In genomic region chr3:179149239-179149887, GRCh38 we compare ENCODE assay signal across 8 cellular contexts.
A peak's percentile ranks its signal among the peaks of the same experiment; 100 is the strongest.
DNase-seq lines count a peak whose midpoint lies in the region; ATAC-seq and TF ChIP-seq lines count a peak whose summit lies in the region.

No MANE protein-coding gene starts in this region.

- TF ChIP-seq CTCF in astrocyte of the spinal cord (IDR thresholded peaks at IDR 0.05; ENCODE audit: low read depth, low read length) = no peak

- DNase-seq in AML-193 (lab: John Stamatoyannopoulos, UW) (peak; percentile 65 to 68), astrocyte of the spinal cord (ENCODE audit: low read depth, low spot score) (peak; percentile 33), islet precursor cell (peak; percentile 31), iPS-NIHi11 (ENCODE audit: low spot score) (no peak)
- peak; percentile 22 to 31 for DNase-seq in stimulated activated CD4-positive, alpha-beta T cell treated with anti-CD3 and anti-CD28 coated beads, Interleukin-15, amount 100 ng/mL, for 48 hours (ENCODE audit: low read depth in 2 of 2)

- H3K4me3 ChIP-seq in astrocyte of the spinal cord (ENCODE audit: low read depth, low read length) = peak overlapping the region; percentile 77

- in situ Hi-C loops in astrocyte of the spinal cord (cut with HindIII; ENCODE audit: low sequenced_read_pairs) = loop anchor here (25.0 kb wide), 1 partner anchor 163 kb away; the partner anchor contains the start of gene ZNF639

- peak; percentile 23 for ATAC-seq in GM19025 (IDR thresholded peaks at IDR 0.05; ENCODE audit: low read depth, unreplicated experiment)
- ATAC-seq in HG03571 (IDR thresholded peaks at IDR 0.05; ENCODE audit: unreplicated experiment) = peak; percentile 17
- ATAC-seq in SK-N-SH treated with all-trans-retinoic acid at 6 μM for 48 hours = peak; percentile 8; the same call in 2 of the 3 replicates

TF ChIP-seq in SK-N-SH treated with all-trans-retinoic acid at 6 μM for 48 hours, 23 proteins besides CTCF, POLR2A, EP300 and RAD21:
- TF ChIP-seq PPARA (CRISPR knock-in tag; IDR thresholded peaks at IDR 0.05; ENCODE audit: borderline replicate concordance) (no peak), ZNF565 (CRISPR knock-in tag; conservative IDR thresholded peaks at IDR 0.05; ENCODE audit: low read depth) (no peak), ZC3H10 (CRISPR knock-in tag; IDR thresholded peaks at IDR 0.05) (no peak), CREB5 (CRISPR knock-in tag; IDR thresholded peaks at IDR 0.05; ENCODE audit: low read depth) (no peak), GLIS3 (CRISPR knock-in tag; IDR thresholded peaks at IDR 0.05) (no peak), ZFP3 (CRISPR knock-in tag; IDR thresholded peaks at IDR 0.05) (no peak), ESRRG (CRISPR knock-in tag; IDR thresholded peaks at IDR 0.05) (no peak), POU6F1 (CRISPR knock-in tag; IDR thresholded peaks at IDR 0.05; ENCODE audit: borderline replicate concordance, low read depth) (no peak), CSDC2 (CRISPR knock-in tag; IDR thresholded peaks at IDR 0.05) (no peak), ZNF8 (CRISPR knock-in tag; IDR thresholded peaks at IDR 0.05) (no peak), OSR1 (CRISPR knock-in tag; IDR thresholded peaks at IDR 0.05) (no peak), RARB (CRISPR knock-in tag; IDR thresholded peaks at IDR 0.05) (no peak), ISL1 (CRISPR knock-in tag; IDR thresholded peaks at IDR 0.05) (no peak)
- TF ChIP-seq, protein P1, sequence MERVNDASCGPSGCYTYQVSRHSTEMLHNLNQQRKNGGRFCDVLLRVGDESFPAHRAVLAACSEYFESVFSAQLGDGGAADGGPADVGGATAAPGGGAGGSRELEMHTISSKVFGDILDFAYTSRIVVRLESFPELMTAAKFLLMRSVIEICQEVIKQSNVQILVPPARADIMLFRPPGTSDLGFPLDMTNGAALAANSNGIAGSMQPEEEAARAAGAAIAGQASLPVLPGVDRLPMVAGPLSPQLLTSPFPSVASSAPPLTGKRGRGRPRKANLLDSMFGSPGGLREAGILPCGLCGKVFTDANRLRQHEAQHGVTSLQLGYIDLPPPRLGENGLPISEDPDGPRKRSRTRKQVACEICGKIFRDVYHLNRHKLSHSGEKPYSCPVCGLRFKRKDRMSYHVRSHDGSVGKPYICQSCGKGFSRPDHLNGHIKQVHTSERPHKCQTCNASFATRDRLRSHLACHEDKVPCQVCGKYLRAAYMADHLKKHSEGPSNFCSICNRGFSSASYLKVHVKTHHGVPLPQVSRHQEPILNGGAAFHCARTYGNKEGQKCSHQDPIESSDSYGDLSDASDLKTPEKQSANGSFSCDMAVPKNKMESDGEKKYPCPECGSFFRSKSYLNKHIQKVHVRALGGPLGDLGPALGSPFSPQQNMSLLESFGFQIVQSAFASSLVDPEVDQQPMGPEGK (CRISPR knock-in tag; IDR thresholded peaks at IDR 0.05; ENCODE audit: borderline replicate concordance) = no peak
